12 cellular contexts compared by ENCODE assay signal in the genomic region with DNA sequence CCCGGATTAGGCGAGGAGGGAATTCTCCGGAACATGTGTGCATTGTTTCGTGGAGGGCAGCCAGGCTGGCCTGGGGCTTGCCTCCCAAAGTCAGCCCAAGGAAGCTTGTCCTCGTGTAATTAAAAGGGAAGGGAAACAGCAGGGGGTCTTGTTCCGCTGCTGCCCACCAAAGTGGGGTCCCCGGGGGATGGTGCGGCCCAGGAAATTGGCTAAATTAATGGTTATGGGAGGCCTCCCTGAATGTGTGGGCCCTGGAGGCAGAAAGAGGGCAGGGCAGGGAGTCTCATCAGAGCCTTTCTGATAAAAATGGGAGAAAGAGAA.
"Had no signal": no experiment of that assay in that cellular context is flagged by ENCODE, and none has a peak within 500 bp of the region (broad histone marks: within the 10 kb centered on the region; RNA-seq: fewer than 3 reads in every experiment).

No MANE protein-coding gene starts in this region.

- H3K9me3 ChIP-seq: testis had no signal

- H3K4me1 ChIP-seq: stomach had no signal

- H3K4me3 Mint-ChIP-seq: nephron had no signal

- DNase-seq: activated CD4-positive, alpha-beta T cell treated with anti-CD3 and anti-CD28 coated beads, Interleukin-2, amount 50 U/mL, for 48 hours; activated naive CD4-positive, alpha-beta T cell treated with anti-CD3 and anti-CD28 coated beads, Interleukin-2, amount 50 U/mL, for 16 hours; dermis blood vessel endothelial cell; erythroblast; mesenchymal stem cell; stimulated activated CD4-positive, alpha-beta T cell treated with anti-CD3 and anti-CD28 coated beads, Interleukin-12 subunit alpha, Interleukin-12 subunit beta, amount 100 ng/mL, for 4 hours; stimulated activated CD4-positive, alpha-beta T cell treated with anti-CD3 and anti-CD28 coated beads, Interleukin-2, amount 100 ng/mL, for 24 hours; stomach; T-helper 1 cell; T1000; testis had no signal

- H3K36me3 ChIP-seq: stomach had no signal

- H3K27ac Mint-ChIP-seq: nephron had no signal

- H3K27me3 ChIP-seq: stomach, testis had no signal

- H3K27ac ChIP-seq: stomach, testis had no signal

- H3K4me3 ChIP-seq: stomach, testis had no signal
